18 cellular contexts compared by ENCODE assay signal in the genomic region with DNA sequence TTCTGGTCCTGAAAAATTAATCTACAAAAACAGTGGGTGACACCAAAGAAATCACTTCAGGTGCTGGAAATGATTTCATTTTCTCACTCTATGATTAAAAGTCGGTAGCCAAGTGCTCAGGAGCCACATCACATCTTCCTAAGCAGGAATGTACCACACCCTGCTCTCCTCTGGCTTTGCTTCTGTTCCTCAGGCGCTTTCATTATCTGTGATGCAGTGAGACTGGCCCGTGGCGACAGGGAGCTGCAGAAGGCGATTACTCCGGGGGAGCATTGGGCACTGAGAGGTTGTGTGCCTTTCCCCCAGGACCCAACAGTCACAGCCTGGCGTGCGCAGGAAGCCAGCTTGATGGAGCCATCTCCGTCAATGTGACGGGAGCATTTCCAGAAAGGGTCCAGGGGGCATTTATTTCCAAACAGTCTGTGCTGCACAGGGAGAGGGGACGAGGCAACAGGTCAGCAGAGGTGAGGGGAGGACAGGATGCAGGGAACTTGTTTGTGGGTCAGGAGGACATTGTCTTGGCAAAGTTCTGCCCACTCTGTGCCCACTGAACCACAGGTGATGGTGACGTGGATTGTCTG. TPM values are rescaled to one million over a fixed set of nuclear protein-coding genes. Genes with fewer than 3 reads are reported as not detected.
DNase-seq lines count a peak whose midpoint lies in the region; ATAC-seq and TF ChIP-seq lines count a peak whose summit lies in the region.
"Had no signal": no experiment of that assay in that cellular context is flagged by ENCODE, and none has a peak within 500 bp of the region (broad histone marks: within the 10 kb centered on the region; RNA-seq: fewer than 3 reads in every experiment).

No MANE protein-coding gene starts in this region.

- peak overlapping the region; percentile 84 for H3K27ac Mint-ChIP-seq in type B pancreatic cell

- ATAC-seq in HG03457 (IDR thresholded peaks at IDR 0.05; ENCODE audit: unreplicated experiment): no peak

- peaks cover 15% of the 10 kb centered on the region for H3K27me3 Mint-ChIP-seq in type B pancreatic cell

- H3K9me3 Mint-ChIP-seq in type B pancreatic cell: no peaks in the 10 kb centered on the region

- no peaks in the 10 kb centered on the region for H3K36me3 Mint-ChIP-seq in type B pancreatic cell
- H3K36me3 Mint-ChIP-seq: brain had no signal

- TF ChIP-seq POLR2A in Peyer's patch (IDR thresholded peaks at IDR 0.05): no peak

- intact Hi-C loops in left ventricle myocardium inferior (cut with micrococcal nuclease): no loop called here
- intact Hi-C loops in colonic mucosa (cut with DNase I): no loop called here

- H3K36me3 ChIP-seq in right atrium auricular region (no peaks in the 10 kb centered on the region), left ventricle myocardium inferior (no peaks in the 10 kb centered on the region), Peyer's patch (no peaks in the 10 kb centered on the region), colonic mucosa (no peaks in the 10 kb centered on the region)
- H3K36me3 ChIP-seq: upper lobe of left lung had no signal

- TF ChIP-seq CTCF in right atrium auricular region (IDR thresholded peaks at IDR 0.05) (no peak), left ventricle myocardium inferior (IDR thresholded peaks at IDR 0.05; ENCODE audit: borderline replicate concordance) (no peak), Peyer's patch (IDR thresholded peaks at IDR 0.05) (no peak), colonic mucosa (IDR thresholded peaks at IDR 0.05) (no peak), type B pancreatic cell (conservative IDR thresholded peaks at IDR 0.05) (no peak), GM13976 (IDR thresholded peaks at IDR 0.05; ENCODE audit: borderline replicate concordance, control extremely low read depth, extremely low read depth, insufficient read depth, missing control alignments) (no peak)

- H3K4me1 Mint-ChIP-seq in type B pancreatic cell (ENCODE audit: unreplicated experiment): peaks cover 25% of the 10 kb centered on the region
- H3K4me1 Mint-ChIP-seq: brain had no signal

- peaks cover 0 to 7% of the 10 kb centered on the region in 2 donors for H3K4me1 ChIP-seq in right atrium auricular region
- peaks cover 19% of the 10 kb centered on the region for H3K4me1 ChIP-seq in left ventricle myocardium inferior
- peaks cover 0 to 31% (median 3%) of the 10 kb centered on the region in 4 donors for H3K4me1 ChIP-seq in Peyer's patch
- H3K4me1 ChIP-seq in colonic mucosa: no peaks in the 10 kb centered on the region

- peak; percentile 56 for DNase-seq in right atrium auricular region (ENCODE audit: low spot score)
- DNase-seq in left ventricle myocardium inferior: no peak
- peak in 1 of 3 donors; percentile 45 for DNase-seq in Peyer's patch
- peak; percentile 18 for DNase-seq in colonic mucosa
- DNase-seq in type B pancreatic cell (ENCODE audit: extremely low spot score, unreplicated experiment): no peak
- DNase-seq in GM13976 (ENCODE audit: low spot score): no peak
- DNase-seq: cortex of kidney; hippocampal formation; Karpas-422; mammary epithelial cell; NCI-H1092 treated with DMSO at 0.1 percent for 48 hours; NCI-H2081; NCI-H446; stimulated activated naive CD4-positive, alpha-beta T cell treated with Interleukin-2 at 50 U/mL for 16 hours; upper lobe of left lung had no signal

- H3K27ac ChIP-seq in right atrium auricular region (no peak overlapping the region), left ventricle myocardium inferior (replicated peaks) (no peak overlapping the region), Peyer's patch (peak overlapping the region in 3 of 4 donors; percentile 4 to 26 (median 10)), colonic mucosa (no peak overlapping the region)
- H3K27ac ChIP-seq: upper lobe of left lung, VCaP had no signal

- in situ Hi-C loops in GM13976 (cut with MboI; ENCODE audit: low sequenced_read_pairs, unreplicated experiment): no loop called here

- H3K4me3 ChIP-seq in right atrium auricular region (no peak overlapping the region), left ventricle myocardium inferior (no peak overlapping the region), Peyer's patch (no peak overlapping the region), colonic mucosa (no peak overlapping the region)
- H3K4me3 ChIP-seq: upper lobe of left lung had no signal

- H3K9ac ChIP-seq in colonic mucosa (ENCODE audit: low read depth in 2 of 2, low read length in 2 of 2): no peak overlapping the region

- no peaks in the 10 kb centered on the region for H3K27me3 ChIP-seq in right atrium auricular region
- H3K27me3 ChIP-seq in left ventricle myocardium inferior (ENCODE audit: low read depth): peaks cover 35% of the 10 kb centered on the region
- H3K27me3 ChIP-seq in Peyer's patch: no peaks in the 10 kb centered on the region
- H3K27me3 ChIP-seq in colonic mucosa: no peaks in the 10 kb centered on the region
- H3K27me3 ChIP-seq: upper lobe of left lung had no signal

- H3K4me3 Mint-ChIP-seq in type B pancreatic cell: no peak overlapping the region
- H3K4me3 Mint-ChIP-seq: brain had no signal

- H3K9me3 ChIP-seq in right atrium auricular region (no peaks in the 10 kb centered on the region), left ventricle myocardium inferior (replicated peaks) (no peaks in the 10 kb centered on the region), Peyer's patch (no peaks in the 10 kb centered on the region), colonic mucosa (no peaks in the 10 kb centered on the region)
- H3K9me3 ChIP-seq: upper lobe of left lung had no signal

RNA-seq across cellular contexts. Expression of gene ZNF831, which starts 5.6 kb away (rescaled TPM):
- total RNA-seq in right atrium auricular region (under 1 TPM; 0.19 to 0.47 TPM), left ventricle myocardium inferior (0.05 TPM), Peyer's patch (10 to 100 TPM in 1 of 4 donors, 1 to 10 TPM in 3; 1.7 to 11.6 (median 2.3) TPM), colonic mucosa (under 1 TPM; 0.20 to 0.27 TPM), type B pancreatic cell (ENCODE audit: low replicate concordance) (not detected in 2 replicates)
- total RNA-seq: mammary epithelial cell had no signal

Comparison
In these comparisons a context has a peak if more than half of its experiments do, and no peak if none do; other contexts are left out.
1. DNase-seq: peak in right atrium auricular region (single experiment) and colonic mucosa (single experiment); none in left ventricle myocardium inferior (single experiment), type B pancreatic cell (single experiment) and GM13976 (single experiment).
2. H3K27ac ChIP-seq: peak in Peyer's patch (3 of 4); none in right atrium auricular region (0 of 2), left ventricle myocardium inferior (single experiment) and colonic mucosa (single experiment).